ENCODE assay signal across 38 cellular contexts in the genomic region with DNA sequence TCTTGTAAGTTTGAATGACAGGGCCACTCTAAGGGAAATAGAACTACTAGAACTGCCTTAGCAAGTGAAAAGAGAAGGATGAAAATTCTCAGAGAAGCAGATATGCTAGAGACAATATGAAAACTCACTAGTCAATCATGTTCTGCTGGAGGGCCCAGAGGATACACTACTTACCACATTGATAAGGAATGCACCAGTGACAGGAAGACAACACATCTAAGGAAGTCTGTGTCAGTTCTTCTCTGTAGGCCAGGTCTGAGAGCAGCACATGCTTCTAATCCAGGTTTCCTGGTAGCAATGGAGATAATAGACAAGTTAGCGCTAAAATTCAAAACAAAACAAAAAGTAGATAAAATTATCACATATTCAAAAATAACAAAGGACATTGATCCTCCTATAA.
"Had no signal": no experiment of that assay in that cellular context is flagged by ENCODE, and none has a peak within 500 bp of the region (broad histone marks: within the 10 kb centered on the region; RNA-seq: fewer than 3 reads in every experiment).

No MANE protein-coding gene starts in this region.

- H3K9me3 ChIP-seq: body of pancreas, breast epithelium had no signal

- H3K4me3 ChIP-seq: ascending aorta, body of pancreas, breast epithelium had no signal

- H3K27me3 Mint-ChIP-seq: activated T-helper 17 cell treated with anti-CD3 and anti-CD28 coated beads, Interleukin-2, amount 50 U/mL, for 72 hours had no signal

- H3K4me3 Mint-ChIP-seq: activated CD4-positive, alpha-beta T cell treated with anti-CD3 and anti-CD28 coated beads, Interleukin-2, amount 10 ng/mL, durations not matched to agents 24 days and 14 days; activated CD8-positive, alpha-beta T cell treated with anti-CD3 and anti-CD28 coated beads for 36 hours; activated naive CD4-positive, alpha-beta T cell treated with anti-CD3 and anti-CD28 coated beads, Interleukin-2, amount 50 U/mL, for 24 hours; activated naive CD8-positive, alpha-beta T cell treated with anti-CD3 and anti-CD28 coated beads, Interleukin-2, amount 10 ng/mL, durations not matched to agents 7 days and 5 days; activated T-cell treated with anti-CD3 and anti-CD28 coated beads, Interleukin-2, amount 50 U/mL, for 72 hours; activated T-helper 17 cell treated with anti-CD3 and anti-CD28 coated beads, Interleukin-2, amount 50 U/mL, for 72 hours had no signal

- ATAC-seq: activated CD8-positive, alpha-beta T cell treated with anti-CD3 and anti-CD28 coated beads for 36 hours; activated T-cell treated with anti-CD3 and anti-CD28 coated beads, Interleukin-2, amount 50 U/mL, for 72 hours; activated T-helper 17 cell treated with anti-CD3 and anti-CD28 coated beads, Interleukin-2, amount 50 U/mL, for 72 hours; body of pancreas; PC-3; Right ventricle myocardium inferior had no signal

- H3K36me3 Mint-ChIP-seq: activated naive CD4-positive, alpha-beta T cell treated with anti-CD3 and anti-CD28 coated beads, Interleukin-2, amount 50 U/mL, for 24 hours; activated naive CD8-positive, alpha-beta T cell treated with anti-CD3 and anti-CD28 coated beads, Interleukin-2, amount 10 ng/mL, durations not matched to agents 7 days and 5 days had no signal

- FAIRE-seq: RCC 7860 had no signal

- H3K4me1 ChIP-seq: ascending aorta, breast epithelium had no signal

- H3K27me3 ChIP-seq: ascending aorta, body of pancreas, breast epithelium had no signal

- DNase-seq: activated CD4-positive, alpha-beta T cell treated with anti-CD3 and anti-CD28 coated beads for 1 hour; activated CD4-positive, alpha-beta T cell treated with anti-CD3 and anti-CD28 coated beads, Interleukin-2, amount 10 ng/mL, durations not matched to agents 24 days and 14 days; activated CD4-positive, alpha-beta T cell treated with anti-CD3 and anti-CD28 coated beads, Interleukin-2, amount 50 U/mL, for 4 hours; activated CD4-positive, CD25-positive, alpha-beta regulatory T cell; activated CD8-positive, alpha-beta T cell treated with anti-CD3 and anti-CD28 coated beads for 36 hours; activated gamma-delta T cell; activated naive CD4-positive, alpha-beta T cell treated with Interleukin-2 at 50 U/mL for 16 hours; activated naive CD8-positive, alpha-beta T cell treated with anti-CD3 and anti-CD28 coated beads, Interleukin-2, amount 10 ng/mL, durations not matched to agents 7 days and 5 days; activated T-cell treated with anti-CD3 and anti-CD28 coated beads, Interleukin-2, amount 50 U/mL, for 1 hour; activated T-cell treated with anti-CD3 and anti-CD28 coated beads, Interleukin-2, amount 50 U/mL, for 72 hours; amygdala; body of pancreas; Kasumi-1; KG1; MM.1S; MV-4-11; NCI-H1092; NCI-H1436 treated with DMSO at 0.1 percent for 48 hours; NCI-H1694 treated with DMSO at 0.1 percent for 48 hours; NCI-H2029; NCI-H2171; NCI-H510A; NCI-H526; NCI-H748 treated with DMSO at 0.1 percent for 48 hours; NK-92 treated with Interleukin-12 subunit alpha and Interleukin-12 subunit beta, amount 100 ng/mL, for 24 hours; PC-3; SIG-M5; SW 1271; T-helper 1 cell; T1000; WERI-Rb-1 had no signal

- H3K36me3 ChIP-seq: ascending aorta, breast epithelium, WERI-Rb-1 had no signal

- H3K9me3 Mint-ChIP-seq: activated CD4-positive, alpha-beta T cell treated with anti-CD3 and anti-CD28 coated beads, Interleukin-2, amount 10 ng/mL, durations not matched to agents 24 days and 14 days; activated CD8-positive, alpha-beta T cell treated with anti-CD3 and anti-CD28 coated beads for 36 hours; activated naive CD4-positive, alpha-beta T cell treated with anti-CD3 and anti-CD28 coated beads, Interleukin-2, amount 50 U/mL, for 24 hours; activated naive CD8-positive, alpha-beta T cell treated with anti-CD3 and anti-CD28 coated beads, Interleukin-2, amount 10 ng/mL, durations not matched to agents 7 days and 5 days; activated T-cell treated with anti-CD3 and anti-CD28 coated beads, Interleukin-2, amount 50 U/mL, for 72 hours; activated T-helper 17 cell treated with anti-CD3 and anti-CD28 coated beads, Interleukin-2, amount 50 U/mL, for 72 hours had no signal

- H3K4me1 Mint-ChIP-seq: activated CD4-positive, alpha-beta T cell treated with anti-CD3 and anti-CD28 coated beads, Interleukin-2, amount 10 ng/mL, durations not matched to agents 24 days and 14 days; activated naive CD4-positive, alpha-beta T cell treated with anti-CD3 and anti-CD28 coated beads, Interleukin-2, amount 50 U/mL, for 24 hours; activated naive CD8-positive, alpha-beta T cell treated with anti-CD3 and anti-CD28 coated beads, Interleukin-2, amount 10 ng/mL, durations not matched to agents 7 days and 5 days; activated T-helper 17 cell treated with anti-CD3 and anti-CD28 coated beads, Interleukin-2, amount 50 U/mL, for 72 hours had no signal

- H3K27ac ChIP-seq: ascending aorta, body of pancreas, breast epithelium, RWPE1, WERI-Rb-1 had no signal

- H3K27ac Mint-ChIP-seq: activated CD4-positive, alpha-beta T cell treated with anti-CD3 and anti-CD28 coated beads, Interleukin-2, amount 10 ng/mL, durations not matched to agents 24 days and 14 days; activated CD8-positive, alpha-beta T cell treated with anti-CD3 and anti-CD28 coated beads for 36 hours; activated naive CD4-positive, alpha-beta T cell treated with anti-CD3 and anti-CD28 coated beads, Interleukin-2, amount 50 U/mL, for 24 hours; activated naive CD8-positive, alpha-beta T cell treated with anti-CD3 and anti-CD28 coated beads, Interleukin-2, amount 10 ng/mL, durations not matched to agents 7 days and 5 days; activated T-cell treated with anti-CD3 and anti-CD28 coated beads, Interleukin-2, amount 50 U/mL, for 72 hours; activated T-helper 17 cell treated with anti-CD3 and anti-CD28 coated beads, Interleukin-2, amount 50 U/mL, for 72 hours had no signal
